8 cellular contexts compared by ENCODE assay signal in the genomic region with DNA sequence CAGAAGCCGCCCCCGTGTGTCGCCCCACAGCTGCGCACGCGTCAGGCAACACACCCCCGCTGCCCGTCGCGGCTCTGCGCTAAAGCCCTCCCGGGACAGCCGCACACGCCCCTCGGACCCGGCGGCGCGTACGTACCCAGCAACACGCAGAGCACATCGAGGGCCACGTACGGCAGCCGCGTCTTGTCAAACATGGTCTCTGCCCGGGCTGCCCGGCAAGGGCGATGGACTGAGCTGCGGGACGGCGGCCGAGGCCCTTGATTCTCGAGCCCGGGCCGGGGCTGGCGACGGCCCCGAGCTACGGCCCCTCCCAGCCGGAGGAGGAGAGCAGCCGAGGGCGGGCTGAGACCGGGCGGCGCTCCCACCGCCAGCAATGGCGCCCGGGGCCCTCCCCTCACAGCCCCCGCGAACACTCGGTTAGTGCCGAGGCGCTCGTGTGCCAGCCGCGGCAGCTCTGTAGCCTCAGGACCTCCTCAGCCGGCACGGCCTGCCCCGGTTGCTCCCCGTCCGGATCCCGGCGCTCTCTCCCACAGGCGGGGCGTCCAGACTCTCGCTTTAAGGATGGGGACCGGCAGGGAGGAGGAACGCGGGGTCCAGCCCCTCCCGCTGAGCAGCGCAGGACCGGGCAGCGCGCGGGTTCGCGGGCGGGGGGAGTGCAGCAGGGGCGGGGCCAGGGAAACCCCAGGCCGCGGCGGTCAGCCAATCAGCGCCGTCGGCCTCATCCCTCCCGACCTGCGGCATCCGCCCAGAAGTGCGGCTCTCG. TPM values are rescaled to one million over a fixed set of nuclear protein-coding genes. Genes with fewer than 3 reads are reported as not detected.
DNase-seq lines count a peak whose midpoint lies in the region; ATAC-seq and TF ChIP-seq lines count a peak whose summit lies in the region.

A gene (minus strand): TSS at position 529 of the 763 bp plus-strand sequence. CDS start 335 bp downstream, at position 194.

- no peaks in the 10 kb centered on the region for H3K27me3 ChIP-seq in adrenal gland
- H3K27me3 ChIP-seq in heart left ventricle = no peaks in the 10 kb centered on the region
- peaks cover 0 to 3% (median 0%) of the 10 kb centered on the region in 4 donors for H3K27me3 ChIP-seq in upper lobe of left lung

- no peaks in the 10 kb centered on the region for H3K36me3 ChIP-seq in adrenal gland (replicated peaks in 1 of 2)
- H3K36me3 ChIP-seq in heart left ventricle = peaks cover 0 to 8% (median 0%) of the 10 kb centered on the region in 9 donors
- no peaks in the 10 kb centered on the region for H3K36me3 ChIP-seq in upper lobe of left lung

- TF ChIP-seq CTCF in HFF-Myc (IDR thresholded peaks at IDR 0.05; ENCODE audit: low read depth, low read length, missing control alignments) (no peak), adrenal gland (IDR thresholded peaks at IDR 0.05) (peak in 2 of 6 experiments; percentile 2 to 3), heart left ventricle (IDR thresholded peaks at IDR 0.05) (peak in 2 of 12 donors; percentile 16 to 17), upper lobe of left lung (IDR thresholded peaks at IDR 0.05) (peak in 4 of 6 experiments; percentile 10 to 24 (median 19))

- TF ChIP-seq POLR2A in GM10847 (IDR thresholded peaks at IDR 0.05; ENCODE audit: extremely low read depth, insufficient read length) (peak; percentile 29), adrenal gland (IDR thresholded peaks at IDR 0.05) (peak; percentile 79 to 81), heart left ventricle (IDR thresholded peaks at IDR 0.05) (peak in 1 of 2 donors; percentile 97), upper lobe of left lung (IDR thresholded peaks at IDR 0.05) (peak; percentile 22 to 85 (median 73))

- WGBS in adrenal gland, 4 donors = 0% methylated on average over 11 to 91 of the region's 91 CpGs; no CpG with 5 or more reads in 1 of the 4 donors
- WGBS in heart left ventricle, 4 donors = 0 to 2% (median 1%) methylated on average over 12 to 91 of the region's 91 CpGs
- 0 to 1% methylated on average over 1 to 33 of the region's 91 CpGs for WGBS in upper lobe of left lung, 2 donors

- TF ChIP-seq EP300 in upper lobe of left lung (IDR thresholded peaks at IDR 0.05) = peak in 1 of 4 donors; percentile 21

- ATAC-seq in heart left ventricle (peak; percentile 93 to 96 (median 95)), upper lobe of left lung (ENCODE audit: low FRiP score in 2 of 2) (peak; percentile 98 to 99)

- H3K9me3 ChIP-seq in adrenal gland (replicated peaks in 1 of 3) (no peaks in the 10 kb centered on the region), heart left ventricle (no peaks in the 10 kb centered on the region), upper lobe of left lung (no peaks in the 10 kb centered on the region)

- peak within 1 kb of the TSS; percentile 67 for H3K4me3 ChIP-seq in HFF-Myc (replicated peaks; ENCODE audit: low read depth, low read length)
- peak within 1 kb of the TSS; percentile 68 to 98 (median 83) for H3K4me3 ChIP-seq in adrenal gland
- peak within 1 kb of the TSS; percentile 58 to 99 (median 88) for H3K4me3 ChIP-seq in heart left ventricle
- peak within 1 kb of the TSS; percentile 65 to 94 (median 78) for H3K4me3 ChIP-seq in upper lobe of left lung

- intact Hi-C loops in adrenal gland (cut with DNase I) (loop anchor here in 1 of 2 donors (10.0 kb wide), 1 partner anchor 150 kb away; no protein-coding TSS in a partner anchor), heart left ventricle (cut with DNase I) (loop anchor here (1.0 to 10.0 kb wide), 24 partner anchors 36 to 160 kb away; no protein-coding TSS in a partner anchor), posterior vena cava (cut with DNase I) (loop anchor here (5.0 to 10.0 kb wide), 2 partner anchors 60 to 62 kb away; no protein-coding TSS in a partner anchor)

- peaks cover 7 to 14% of the 10 kb centered on the region in 2 donors for H3K4me1 ChIP-seq in adrenal gland (replicated peaks in 1 of 2)
- peaks cover 0 to 49% (median 34%) of the 10 kb centered on the region in 12 donors for H3K4me1 ChIP-seq in heart left ventricle
- H3K4me1 ChIP-seq in upper lobe of left lung = peaks cover 14 to 18% (median 16%) of the 10 kb centered on the region in 4 donors

- DNase-seq in HFF-Myc (ENCODE audit: extremely low read depth, low read depth) (peak; percentile 24), NCI-H1092 treated with DMSO at 0.1 percent for 48 hours (lab: John Stamatoyannopoulos, UW) (peak; percentile 74), T-helper 1 cell (peak; percentile 70 to 87 (median 78)), adrenal gland (peak; percentile 89 to 95 (median 92)), heart left ventricle (peak; percentile 95), posterior vena cava (ENCODE audit: low spot score) (peak; percentile 96), upper lobe of left lung (peak; percentile 93 to 98)

- peak within 1 kb of the TSS; percentile 56 to 95 (median 91) for H3K27ac ChIP-seq in adrenal gland
- peak within 1 kb of the TSS; percentile 89 to 99 (median 96) for H3K27ac ChIP-seq in heart left ventricle
- H3K27ac ChIP-seq in upper lobe of left lung = peak within 1 kb of the TSS; percentile 95 to 96 (median 96)

RNA-seq across cellular contexts. Expression of the gene that starts here (rescaled TPM):
- 100 to 1,000 TPM in 5 of 8 donors, 10 to 100 TPM in 3; 80.8 to 716 (median 183) TPM for total RNA-seq in adrenal gland
- 100 to 1,000 TPM in 2 of 3 donors, 10 to 100 TPM in 1; 60.3 to 138 (median 130) TPM for polyA plus RNA-seq in adrenal gland
- total RNA-seq in heart left ventricle = 100 to 1,000 TPM in 3 of 9 donors, 10 to 100 TPM in 6; 65.0 to 223 (median 81.5) TPM
- polyA plus RNA-seq in heart left ventricle = 100 to 1,000 TPM in 1 of 2 donors, 10 to 100 TPM in 1; 64.9 to 110 TPM
- total RNA-seq in posterior vena cava = 100 to 1,000 TPM; 274 to 337 TPM
- total RNA-seq in upper lobe of left lung = 100 to 1,000 TPM in 1 of 6 donors, 10 to 100 TPM in 5; 21.0 to 125 (median 65.6) TPM

Comparison
In these comparisons a context has a peak if more than half of its experiments do, and no peak if none do; other contexts are left out.
1. Peak in every context shown above with its lines: DNase-seq, ATAC-seq, H3K4me3 ChIP-seq and H3K27ac ChIP-seq.
2. DNase-seq: peak in every context shown above with its lines; median percentile 96 in posterior vena cava; 96 in upper lobe of left lung; 95 in heart left ventricle; 92 in adrenal gland; 78 in T-helper 1 cell; 74 in NCI-H1092 treated with DMSO at 0.1 percent for 48 hours; 24 in HFF-Myc.